Comparison of ENCODE assay signal across 1 cellular context in the genomic region with DNA sequence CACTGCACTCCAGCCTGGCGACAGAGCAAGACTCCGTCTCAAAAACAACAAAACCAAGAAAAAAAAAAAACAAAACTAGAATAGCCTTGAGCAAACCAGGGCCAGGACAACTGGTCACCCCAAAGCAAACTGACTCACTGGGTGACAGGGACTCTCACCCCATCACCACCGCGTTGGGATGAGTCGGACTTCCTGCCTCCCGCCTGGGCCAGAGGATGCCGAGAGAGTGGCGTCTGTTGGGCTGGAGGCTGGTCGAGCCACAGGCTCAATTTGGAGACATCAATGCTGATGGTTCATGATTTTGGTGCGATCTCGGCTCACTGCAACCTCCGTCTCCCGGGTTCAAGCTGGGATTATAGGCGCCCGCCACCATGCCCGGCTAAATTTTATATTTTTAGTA.
TF ChIP-seq lines count a peak whose summit lies in the region.

No MANE protein-coding gene starts in this region.

TF ChIP-seq in K562, 482 proteins besides CTCF, POLR2A, EP300 and RAD21:
- TF ChIP-seq, protein P1, sequence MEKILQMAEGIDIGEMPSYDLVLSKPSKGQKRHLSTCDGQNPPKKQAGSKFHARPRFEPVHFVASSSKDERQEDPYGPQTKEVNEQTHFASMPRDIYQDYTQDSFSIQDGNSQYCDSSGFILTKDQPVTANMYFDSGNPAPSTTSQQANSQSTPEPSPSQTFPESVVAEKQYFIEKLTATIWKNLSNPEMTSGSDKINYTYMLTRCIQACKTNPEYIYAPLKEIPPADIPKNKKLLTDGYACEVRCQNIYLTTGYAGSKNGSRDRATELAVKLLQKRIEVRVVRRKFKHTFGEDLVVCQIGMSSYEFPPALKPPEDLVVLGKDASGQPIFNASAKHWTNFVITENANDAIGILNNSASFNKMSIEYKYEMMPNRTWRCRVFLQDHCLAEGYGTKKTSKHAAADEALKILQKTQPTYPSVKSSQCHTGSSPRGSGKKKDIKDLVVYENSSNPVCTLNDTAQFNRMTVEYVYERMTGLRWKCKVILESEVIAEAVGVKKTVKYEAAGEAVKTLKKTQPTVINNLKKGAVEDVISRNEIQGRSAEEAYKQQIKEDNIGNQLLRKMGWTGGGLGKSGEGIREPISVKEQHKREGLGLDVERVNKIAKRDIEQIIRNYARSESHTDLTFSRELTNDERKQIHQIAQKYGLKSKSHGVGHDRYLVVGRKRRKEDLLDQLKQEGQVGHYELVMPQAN (IDR thresholded peaks at IDR 0.05; ENCODE audit: borderline replicate concordance), result no peak
- TF ChIP-seq, protein P2, sequence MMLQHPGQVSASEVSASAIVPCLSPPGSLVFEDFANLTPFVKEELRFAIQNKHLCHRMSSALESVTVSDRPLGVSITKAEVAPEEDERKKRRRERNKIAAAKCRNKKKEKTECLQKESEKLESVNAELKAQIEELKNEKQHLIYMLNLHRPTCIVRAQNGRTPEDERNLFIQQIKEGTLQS (IDR thresholded peaks at IDR 0.05), result 0 out of 2 replicates have a peak, but pooled peaks have one; percentile 10
- TF ChIP-seq, protein P2 (CRISPR knock-in tag; conservative IDR thresholded peaks at IDR 0.05), result no peak
- TF ChIP-seq BMI1 (IDR thresholded peaks at IDR 0.05; ENCODE audit: low read length) (no peak), JUN (IDR thresholded peaks at IDR 0.05; ENCODE audit: borderline replicate concordance, low read depth, low read length) (0 out of 2 replicates have a peak, but pooled peaks have one; percentile 10), JUN (CRISPR knock-in tag; IDR thresholded peaks at IDR 0.05; ENCODE audit: borderline replicate concordance) (no peak)
